ENCODE assay signal across 21 cellular contexts in the genomic region with DNA sequence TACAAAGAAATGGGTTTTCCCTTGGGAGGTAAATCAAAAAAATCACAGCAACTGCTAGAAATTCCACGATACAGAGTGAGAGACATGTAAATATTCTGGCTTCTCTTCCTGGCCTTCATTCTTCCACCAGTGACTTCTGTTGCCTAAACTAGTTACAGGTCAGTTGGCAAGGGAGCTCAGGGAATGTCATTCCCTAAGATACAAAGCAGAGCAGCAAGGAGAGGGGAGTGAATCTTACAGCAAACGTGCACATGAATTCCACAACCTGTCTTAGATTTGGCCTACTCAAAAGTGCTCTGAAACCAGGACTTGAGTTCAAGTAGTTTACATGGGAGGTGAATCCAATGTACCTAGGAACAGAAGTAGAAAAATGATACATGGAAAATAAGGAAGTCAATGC.
"Had no signal": no experiment of that assay in that cellular context is flagged by ENCODE, and none has a peak within 500 bp of the region (broad histone marks: within the 10 kb centered on the region; RNA-seq: fewer than 3 reads in every experiment).

No MANE protein-coding gene starts in this region.

- H3K27me3 ChIP-seq: colonic mucosa, esophagus squamous epithelium, gastrocnemius medialis, heart right ventricle, left lung had no signal

- DNase-seq: colonic mucosa; cortex of kidney; effector CD8-positive, alpha-beta T cell; effector memory CD8-positive, alpha-beta T cell; endodermal cell; erythroblast; esophagus squamous epithelium; foreskin melanocyte; gastrocnemius medialis; glutamatergic neuron; head of caudate nucleus; heart right ventricle; hippocampal formation; left cardiac atrium; left lung; left ventricle myocardium superior; lower lobe of right lung; mesenchymal stem cell; midbrain had no signal

- H3K4me3 ChIP-seq: colonic mucosa, esophagus squamous epithelium, gastrocnemius medialis, heart right ventricle, left lung, lower lobe of right lung had no signal

- H3K4me1 ChIP-seq: colonic mucosa, esophagus squamous epithelium, gastrocnemius medialis, left lung, lower lobe of right lung had no signal

- ATAC-seq: effector memory CD8-positive, alpha-beta T cell; esophagus mucosa; gastrocnemius medialis; left cardiac atrium; left lung; left ventricle myocardium superior; lower lobe of right lung had no signal

- H3K9me3 ChIP-seq: colonic mucosa, esophagus squamous epithelium, gastrocnemius medialis, lower lobe of right lung had no signal

- H3K27ac ChIP-seq: colonic mucosa, epithelial cell of prostate, esophagus squamous epithelium, gastrocnemius medialis, heart right ventricle, left lung, lower lobe of right lung had no signal

- H3K36me3 ChIP-seq: colonic mucosa, esophagus squamous epithelium, gastrocnemius medialis, heart right ventricle, left lung, lower lobe of right lung had no signal
